ENCODE assay signal across 9 cellular contexts in the genomic region with DNA sequence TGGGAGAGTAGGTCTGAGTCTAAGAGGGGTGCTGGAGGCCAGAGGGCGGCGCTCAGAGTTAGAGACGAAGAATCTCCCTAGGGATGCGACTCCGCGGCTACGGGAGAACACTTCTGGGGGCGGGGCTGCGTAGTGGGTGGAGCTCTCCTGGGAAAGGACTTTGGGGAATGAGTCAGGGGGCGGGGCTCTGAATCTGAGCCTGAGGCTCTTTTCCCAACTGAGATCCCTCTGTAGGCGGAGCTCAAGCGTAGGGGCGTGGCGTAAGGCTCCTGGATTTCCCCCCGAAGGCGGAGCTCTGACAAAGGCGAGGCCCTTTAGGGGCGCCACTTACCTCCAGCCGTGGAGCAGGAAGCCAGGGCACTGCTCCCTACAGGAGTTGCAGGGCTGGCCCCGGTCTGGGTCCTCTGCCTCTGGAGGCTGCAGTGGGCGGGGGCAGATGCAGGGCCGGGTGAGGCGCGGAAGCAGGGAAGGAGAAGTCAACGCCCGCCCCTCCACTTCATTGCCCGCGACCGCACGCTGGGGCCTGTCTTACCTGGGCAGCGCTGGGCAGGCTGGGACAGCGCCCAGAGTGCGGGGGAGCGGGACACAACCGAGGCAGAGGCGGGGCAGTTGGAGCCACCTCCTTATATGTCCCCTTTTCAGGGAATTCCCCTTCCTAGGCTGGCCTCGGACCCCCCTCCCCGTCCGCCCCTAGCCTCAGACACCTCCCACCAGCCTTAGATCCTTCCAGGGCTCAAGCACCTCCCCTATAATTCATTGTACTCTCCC. TPM values are rescaled to one million over a fixed set of nuclear protein-coding genes. Genes with fewer than 3 reads are reported as not detected.
DNase-seq lines count a peak whose midpoint lies in the region; ATAC-seq, FAIRE-seq and TF ChIP-seq lines count a peak whose summit lies in the region.
"Had no signal": no experiment of that assay in that cellular context is flagged by ENCODE, and none has a peak within 500 bp of the region (broad histone marks: within the 10 kb centered on the region; RNA-seq: fewer than 3 reads in every experiment).

No MANE protein-coding gene starts in this region.

- H3K9me2 ChIP-seq in OCI-LY7 (ENCODE audit: insufficient read depth, low read length), result no peaks in the 10 kb centered on the region

- H3K27ac ChIP-seq in OCI-LY7 (ENCODE audit: low read depth, low read length, poor library complexity, severe bottlenecking), result peak overlapping the region; percentile 14
- H3K27ac ChIP-seq in iPS-20b (ENCODE audit: low read length), result no peak overlapping the region
- H3K27ac ChIP-seq in small intestine (ENCODE audit: low read depth in 1 of 2, low read length in 1 of 2), result peak overlapping the region in 1 of 2 donors; percentile 88

- POLR2A ChIA-PET in OCI-LY7 (lab: Charles Lee), result interaction anchor here (0.6 to 0.7 kb wide), 2 partner anchors 17 to 519 kb away, joined by 3 read pairs; no protein-coding TSS in a partner anchor

- in situ Hi-C loops in T47D (cut with HindIII; ENCODE audit: low pct_unique_long_range_greater_than_20kb, low sequenced_read_pairs), result no loop called here

- H3K4me2 ChIP-seq in OCI-LY7 (ENCODE audit: low read length), result peak overlapping the region; percentile 92

- H3K79me2 ChIP-seq in OCI-LY7 (ENCODE audit: insufficient read depth, low read depth, low read length), result peaks cover 13% of the 10 kb centered on the region; the same call in 1 of the 2 replicates

- peak overlapping the region; percentile 87 for H3K4me3 ChIP-seq in OCI-LY7 (ENCODE audit: low read depth, low read length, poor library complexity, severe bottlenecking)
- peak overlapping the region; percentile 62 for H3K4me3 ChIP-seq in iPS-20b (ENCODE audit: low read length)
- H3K4me3 ChIP-seq in small intestine (ENCODE audit: low read depth in 1 of 2, low read length in 2 of 2), result peak overlapping the region; percentile 15 to 56

- intact Hi-C loops in OCI-LY7 (cut with micrococcal nuclease; ENCODE audit: unreplicated experiment), result no loop called here

- H3K27me3 ChIP-seq in iPS-20b (ENCODE audit: insufficient read depth, low read length), result no peaks in the 10 kb centered on the region
- no peaks in the 10 kb centered on the region for H3K27me3 ChIP-seq in small intestine (ENCODE audit: control insufficient read depth in 2 of 2, insufficient read depth in 2 of 2, low read length in 2 of 2)

- no peak overlapping the region for H2AFZ ChIP-seq in OCI-LY7 (ENCODE audit: low read length)

- H4K20me1 ChIP-seq in OCI-LY7 (ENCODE audit: insufficient read depth, low read length), result no peaks in the 10 kb centered on the region

- CTCF ChIA-PET in OCI-LY7 (lab: Charles Lee; ENCODE audit: unreplicated experiment), result no interaction called here

- peak overlapping the region; percentile 51; the same call in 1 of the 2 replicates for H3K9ac ChIP-seq in iPS-20b (ENCODE audit: low read depth, low read length)

- H3K9me3 ChIP-seq in OCI-LY7 (ENCODE audit: low read length) (no peaks in the 10 kb centered on the region), iPS-20b (ENCODE audit: insufficient read depth, low read depth, low read length) (no peaks in the 10 kb centered on the region), small intestine (ENCODE audit: control insufficient read depth, low read depth) (no peaks in the 10 kb centered on the region)

- peak; percentile 29 for ATAC-seq in HG03196 (IDR thresholded peaks at IDR 0.05; ENCODE audit: unreplicated experiment)
- no peak for ATAC-seq in GM21737 (IDR thresholded peaks at IDR 0.05; ENCODE audit: unreplicated experiment)

- DNase-seq in SIG-M5 treated with dmso at 0.1 percent for 504 hours (lab: John Stamatoyannopoulos, UW; ENCODE audit: unreplicated experiment) (peak; percentile 44), SIG-M5 (lab: John Stamatoyannopoulos, UW) (no peak), OCI-LY7 (ENCODE audit: low spot score) (peak; percentile 42), T47D (ENCODE audit: low read depth in 1 of 2, low spot score in 1 of 2) (peak; percentile 70 to 97), small intestine (peak; percentile 93)

- TF ChIP-seq CTCF in OCI-LY7 (conservative IDR thresholded peaks at IDR 0.05; ENCODE audit: low read length), result no peak

- H3K4me1 ChIP-seq in OCI-LY7 (ENCODE audit: insufficient read depth, low read length, poor library complexity, severe bottlenecking) (peaks cover 16% of the 10 kb centered on the region), iPS-20b (ENCODE audit: insufficient read depth, low read length) (no peaks in the 10 kb centered on the region; the same call in 1 of the 2 replicates), small intestine (ENCODE audit: control insufficient read depth in 2 of 2, insufficient read depth in 1 of 2, low read depth in 1 of 2, low read length in 1 of 2) (peaks cover 0 to 3% of the 10 kb centered on the region in 2 donors)

- peaks cover 25% of the 10 kb centered on the region for H3K36me3 ChIP-seq in OCI-LY7 (ENCODE audit: insufficient read depth, low read length)
- H3K36me3 ChIP-seq in iPS-20b (ENCODE audit: insufficient read depth, low read depth, low read length), result no peaks in the 10 kb centered on the region; the same call in 1 of the 2 replicates
- peaks cover 3 to 4% of the 10 kb centered on the region in 2 donors for H3K36me3 ChIP-seq in small intestine (ENCODE audit: control insufficient read depth in 2 of 2, insufficient read depth in 2 of 2, low read length in 2 of 2)

- BruUV-seq in OCI-LY7 (replicated peaks; lab: Mats Ljungman, UMichigan), result no TSS peak

- no peak for FAIRE-seq in small intestine (lab: Jason Lieb, UNC)

- 10 to 57% (median 23%) methylated on average over 14 to 39 of the region's 39 CpGs for WGBS in small intestine, 3 donors

RNA-seq across cellular contexts. Expression of a gene that starts 1.7 kb away (rescaled TPM):
- 9.9 and 10.6 TPM in 2 replicates for total RNA-seq in OCI-LY7 (2014; rRNA removed; shearing (Covaris generic))
- total RNA-seq in OCI-LY7 (2022), result 11.0 and 16.7 TPM in 2 replicates
- polyA plus RNA-seq in small intestine, result 1 to 10 TPM; 3.6 to 6.7 (median 4.3) TPM

RNA-seq across cellular contexts. Expression of a gene that starts 12.8 kb away (rescaled TPM):
- 16.7 and 21.2 TPM in 2 replicates for total RNA-seq in OCI-LY7 (2014; rRNA removed; shearing (Covaris generic))
- 54.3 and 56.9 TPM in 2 replicates for total RNA-seq in OCI-LY7 (2022)
- 100 to 1,000 TPM in 1 of 3 donors, 10 to 100 TPM in 2; 47.6 to 189 (median 99.7) TPM for polyA plus RNA-seq in small intestine

RNA-seq across cellular contexts. Expression of a gene that starts 15.5 kb away (rescaled TPM):
- 0.79 and 2.3 TPM in 2 replicates for total RNA-seq in OCI-LY7 (2014; rRNA removed; shearing (Covaris generic))
- total RNA-seq in OCI-LY7 (2022), result 2.3 and 2.9 TPM in 2 replicates
- 10 to 100 TPM in 1 of 3 donors, 1 to 10 TPM in 2; 2.2 to 33.5 (median 6.3) TPM for polyA plus RNA-seq in small intestine

RNA-seq across cellular contexts. Expression of a gene that starts 21.9 kb away (rescaled TPM):
- total RNA-seq in OCI-LY7 (2014; rRNA removed; shearing (Covaris generic)), result 0.85 and 1.0 TPM in 2 replicates
- 1.1 and 1.7 TPM in 2 replicates for total RNA-seq in OCI-LY7 (2022)
- 1 to 10 TPM; 3.6 to 10.0 (median 9.2) TPM for polyA plus RNA-seq in small intestine

RNA-seq across cellular contexts. Expression of a gene that starts 48.7 kb away (rescaled TPM):
- not detected in 2 replicates for total RNA-seq in OCI-LY7 (2014; rRNA removed; shearing (Covaris generic))
- not detected in 2 replicates for total RNA-seq in OCI-LY7 (2022)
- polyA plus RNA-seq in small intestine, result under 1 TPM; 0.22 to 0.34 (median 0.27) TPM
- total RNA-seq: pulmonary artery endothelial cell had no signal

Comparison
In these comparisons a context has a peak if more than half of its experiments do, and no peak if none do; other contexts are left out.
1. H3K4me3 ChIP-seq: peak in every context shown above with its lines; median percentile 87 in OCI-LY7; 62 in iPS-20b; 36 in small intestine.